ENCODE assay signal across 1 cellular context in the genomic region with DNA sequence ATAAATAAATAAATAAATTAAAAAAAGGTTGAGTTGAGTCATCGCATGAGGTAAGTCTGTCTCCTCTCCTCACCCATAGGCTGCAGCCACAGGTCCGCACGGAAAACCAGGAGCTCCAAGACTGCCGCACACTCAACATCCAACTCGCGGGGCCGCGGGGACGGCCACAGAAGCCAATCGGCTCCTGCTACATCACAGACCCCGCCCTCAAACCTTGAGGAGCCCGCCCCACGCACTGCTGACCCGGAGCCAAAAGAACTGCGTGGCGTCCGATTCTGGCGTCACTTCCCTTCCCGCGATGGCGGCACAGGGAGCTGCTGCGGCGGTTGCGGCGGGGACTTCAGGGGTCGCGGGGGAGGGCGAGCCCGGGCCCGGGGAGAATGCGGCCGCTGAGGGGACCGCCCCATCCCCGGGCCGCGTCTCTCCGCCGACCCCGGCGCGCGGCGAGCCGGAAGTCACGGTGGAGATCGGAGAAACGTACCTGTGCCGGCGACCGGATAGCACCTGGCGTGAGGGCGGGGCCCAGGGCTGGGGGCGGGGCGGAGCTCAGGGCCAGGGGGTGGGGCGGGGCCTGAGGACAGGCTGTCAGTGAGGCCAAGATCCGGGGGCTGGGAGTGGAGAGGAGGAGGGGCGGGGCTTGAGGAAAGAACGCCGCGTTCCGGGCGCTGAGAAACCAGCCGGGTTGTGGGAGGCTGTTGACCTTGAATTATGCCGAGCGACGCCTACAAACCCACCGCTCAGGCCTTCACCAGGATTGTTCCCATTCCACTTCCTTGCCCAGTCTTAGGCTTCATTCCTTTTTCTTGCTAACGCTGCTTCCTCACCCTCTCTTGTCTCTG.
A peak's percentile ranks its signal among the peaks of the same experiment; 100 is the strongest.
TF ChIP-seq lines count a peak whose summit lies in the region.

A gene (plus strand): TSS at position 281 of the 839 bp plus-strand sequence. CDS start 18 bp downstream, at position 299.

TF ChIP-seq in HepG2, 621 proteins besides CTCF, POLR2A, EP300 and RAD21 (continued from another document and continues in another):
- TF ChIP-seq, protein P1, sequence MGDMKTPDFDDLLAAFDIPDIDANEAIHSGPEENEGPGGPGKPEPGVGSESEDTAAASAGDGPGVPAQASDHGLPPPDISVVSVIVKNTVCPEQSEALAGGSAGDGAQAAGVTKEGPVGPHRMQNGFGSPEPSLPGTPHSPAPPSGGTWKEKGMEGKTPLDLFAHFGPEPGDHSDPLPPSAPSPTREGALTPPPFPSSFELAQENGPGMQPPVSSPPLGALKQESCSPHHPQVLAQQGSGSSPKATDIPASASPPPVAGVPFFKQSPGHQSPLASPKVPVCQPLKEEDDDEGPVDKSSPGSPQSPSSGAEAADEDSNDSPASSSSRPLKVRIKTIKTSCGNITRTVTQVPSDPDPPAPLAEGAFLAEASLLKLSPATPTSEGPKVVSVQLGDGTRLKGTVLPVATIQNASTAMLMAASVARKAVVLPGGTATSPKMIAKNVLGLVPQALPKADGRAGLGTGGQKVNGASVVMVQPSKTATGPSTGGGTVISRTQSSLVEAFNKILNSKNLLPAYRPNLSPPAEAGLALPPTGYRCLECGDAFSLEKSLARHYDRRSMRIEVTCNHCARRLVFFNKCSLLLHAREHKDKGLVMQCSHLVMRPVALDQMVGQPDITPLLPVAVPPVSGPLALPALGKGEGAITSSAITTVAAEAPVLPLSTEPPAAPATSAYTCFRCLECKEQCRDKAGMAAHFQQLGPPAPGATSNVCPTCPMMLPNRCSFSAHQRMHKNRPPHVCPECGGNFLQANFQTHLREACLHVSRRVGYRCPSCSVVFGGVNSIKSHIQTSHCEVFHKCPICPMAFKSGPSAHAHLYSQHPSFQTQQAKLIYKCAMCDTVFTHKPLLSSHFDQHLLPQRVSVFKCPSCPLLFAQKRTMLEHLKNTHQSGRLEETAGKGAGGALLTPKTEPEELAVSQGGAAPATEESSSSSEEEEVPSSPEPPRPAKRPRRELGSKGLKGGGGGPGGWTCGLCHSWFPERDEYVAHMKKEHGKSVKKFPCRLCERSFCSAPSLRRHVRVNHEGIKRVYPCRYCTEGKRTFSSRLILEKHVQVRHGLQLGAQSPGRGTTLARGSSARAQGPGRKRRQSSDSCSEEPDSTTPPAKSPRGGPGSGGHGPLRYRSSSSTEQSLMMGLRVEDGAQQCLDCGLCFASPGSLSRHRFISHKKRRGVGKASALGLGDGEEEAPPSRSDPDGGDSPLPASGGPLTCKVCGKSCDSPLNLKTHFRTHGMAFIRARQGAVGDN (CRISPR knock-in tag; IDR thresholded peaks at IDR 0.05) = peak; percentile 88
- TF ChIP-seq HNRNPLL (IDR thresholded peaks at IDR 0.05; ENCODE audit: low read depth, low read length, poor library complexity, severe bottlenecking) = peak; percentile 73
- TF ChIP-seq, protein P2, sequence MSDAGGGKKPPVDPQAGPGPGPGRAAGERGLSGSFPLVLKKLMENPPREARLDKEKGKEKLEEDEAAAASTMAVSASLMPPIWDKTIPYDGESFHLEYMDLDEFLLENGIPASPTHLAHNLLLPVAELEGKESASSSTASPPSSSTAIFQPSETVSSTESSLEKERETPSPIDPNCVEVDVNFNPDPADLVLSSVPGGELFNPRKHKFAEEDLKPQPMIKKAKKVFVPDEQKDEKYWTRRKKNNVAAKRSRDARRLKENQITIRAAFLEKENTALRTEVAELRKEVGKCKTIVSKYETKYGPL (CRISPR knock-in tag; IDR thresholded peaks at IDR 0.05) = no peak
- TF ChIP-seq XBP1 (CRISPR knock-in tag; IDR thresholded peaks at IDR 0.05) = no peak
- no peak for TF ChIP-seq TBP (CRISPR knock-in tag; IDR thresholded peaks at IDR 0.05)
- TF ChIP-seq, protein P3, sequence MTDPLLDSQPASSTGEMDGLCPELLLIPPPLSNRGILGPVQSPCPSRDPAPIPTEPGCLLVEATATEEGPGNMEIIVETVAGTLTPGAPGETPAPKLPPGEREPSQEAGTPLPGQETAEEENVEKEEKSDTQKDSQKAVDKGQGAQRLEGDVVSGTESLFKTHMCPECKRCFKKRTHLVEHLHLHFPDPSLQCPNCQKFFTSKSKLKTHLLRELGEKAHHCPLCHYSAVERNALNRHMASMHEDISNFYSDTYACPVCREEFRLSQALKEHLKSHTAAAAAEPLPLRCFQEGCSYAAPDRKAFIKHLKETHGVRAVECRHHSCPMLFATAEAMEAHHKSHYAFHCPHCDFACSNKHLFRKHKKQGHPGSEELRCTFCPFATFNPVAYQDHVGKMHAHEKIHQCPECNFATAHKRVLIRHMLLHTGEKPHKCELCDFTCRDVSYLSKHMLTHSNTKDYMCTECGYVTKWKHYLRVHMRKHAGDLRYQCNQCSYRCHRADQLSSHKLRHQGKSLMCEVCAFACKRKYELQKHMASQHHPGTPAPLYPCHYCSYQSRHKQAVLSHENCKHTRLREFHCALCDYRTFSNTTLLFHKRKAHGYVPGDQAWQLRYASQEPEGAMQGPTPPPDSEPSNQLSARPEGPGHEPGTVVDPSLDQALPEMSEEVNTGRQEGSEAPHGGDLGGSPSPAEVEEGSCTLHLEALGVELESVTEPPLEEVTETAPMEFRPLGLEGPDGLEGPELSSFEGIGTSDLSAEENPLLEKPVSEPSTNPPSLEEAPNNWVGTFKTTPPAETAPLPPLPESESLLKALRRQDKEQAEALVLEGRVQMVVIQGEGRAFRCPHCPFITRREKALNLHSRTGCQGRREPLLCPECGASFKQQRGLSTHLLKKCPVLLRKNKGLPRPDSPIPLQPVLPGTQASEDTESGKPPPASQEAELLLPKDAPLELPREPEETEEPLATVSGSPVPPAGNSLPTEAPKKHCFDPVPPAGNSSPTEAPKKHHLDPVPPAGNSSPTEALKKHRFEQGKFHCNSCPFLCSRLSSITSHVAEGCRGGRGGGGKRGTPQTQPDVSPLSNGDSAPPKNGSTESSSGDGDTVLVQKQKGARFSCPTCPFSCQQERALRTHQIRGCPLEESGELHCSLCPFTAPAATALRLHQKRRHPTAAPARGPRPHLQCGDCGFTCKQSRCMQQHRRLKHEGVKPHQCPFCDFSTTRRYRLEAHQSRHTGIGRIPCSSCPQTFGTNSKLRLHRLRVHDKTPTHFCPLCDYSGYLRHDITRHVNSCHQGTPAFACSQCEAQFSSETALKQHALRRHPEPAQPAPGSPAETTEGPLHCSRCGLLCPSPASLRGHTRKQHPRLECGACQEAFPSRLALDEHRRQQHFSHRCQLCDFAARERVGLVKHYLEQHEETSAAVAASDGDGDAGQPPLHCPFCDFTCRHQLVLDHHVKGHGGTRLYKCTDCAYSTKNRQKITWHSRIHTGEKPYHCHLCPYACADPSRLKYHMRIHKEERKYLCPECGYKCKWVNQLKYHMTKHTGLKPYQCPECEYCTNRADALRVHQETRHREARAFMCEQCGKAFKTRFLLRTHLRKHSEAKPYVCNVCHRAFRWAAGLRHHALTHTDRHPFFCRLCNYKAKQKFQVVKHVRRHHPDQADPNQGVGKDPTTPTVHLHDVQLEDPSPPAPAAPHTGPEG (CRISPR knock-in tag; IDR thresholded peaks at IDR 0.05) = 0 out of 2 replicates have a peak, but pooled peaks have one; percentile 64
- peak; percentile 6 for TF ChIP-seq MEIS2 (CRISPR knock-in tag; IDR thresholded peaks at IDR 0.05)
- TF ChIP-seq, protein P4, sequence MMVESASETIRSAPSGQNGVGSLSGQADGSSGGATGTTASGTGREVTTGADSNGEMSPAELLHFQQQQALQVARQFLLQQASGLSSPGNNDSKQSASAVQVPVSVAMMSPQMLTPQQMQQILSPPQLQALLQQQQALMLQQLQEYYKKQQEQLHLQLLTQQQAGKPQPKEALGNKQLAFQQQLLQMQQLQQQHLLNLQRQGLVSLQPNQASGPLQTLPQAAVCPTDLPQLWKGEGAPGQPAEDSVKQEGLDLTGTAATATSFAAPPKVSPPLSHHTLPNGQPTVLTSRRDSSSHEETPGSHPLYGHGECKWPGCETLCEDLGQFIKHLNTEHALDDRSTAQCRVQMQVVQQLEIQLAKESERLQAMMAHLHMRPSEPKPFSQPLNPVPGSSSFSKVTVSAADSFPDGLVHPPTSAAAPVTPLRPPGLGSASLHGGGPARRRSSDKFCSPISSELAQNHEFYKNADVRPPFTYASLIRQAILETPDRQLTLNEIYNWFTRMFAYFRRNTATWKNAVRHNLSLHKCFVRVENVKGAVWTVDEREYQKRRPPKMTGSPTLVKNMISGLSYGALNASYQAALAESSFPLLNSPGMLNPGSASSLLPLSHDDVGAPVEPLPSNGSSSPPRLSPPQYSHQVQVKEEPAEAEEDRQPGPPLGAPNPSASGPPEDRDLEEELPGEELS (CRISPR knock-in tag; IDR thresholded peaks at IDR 0.05) = peak; percentile 25; the same call in 1 of the 2 replicates
- TF ChIP-seq ZNF749 (CRISPR knock-in tag; IDR thresholded peaks at IDR 0.05; ENCODE audit: borderline replicate concordance) = peak; percentile 53; the same call in 1 of the 2 replicates
- TF ChIP-seq, protein P5, sequence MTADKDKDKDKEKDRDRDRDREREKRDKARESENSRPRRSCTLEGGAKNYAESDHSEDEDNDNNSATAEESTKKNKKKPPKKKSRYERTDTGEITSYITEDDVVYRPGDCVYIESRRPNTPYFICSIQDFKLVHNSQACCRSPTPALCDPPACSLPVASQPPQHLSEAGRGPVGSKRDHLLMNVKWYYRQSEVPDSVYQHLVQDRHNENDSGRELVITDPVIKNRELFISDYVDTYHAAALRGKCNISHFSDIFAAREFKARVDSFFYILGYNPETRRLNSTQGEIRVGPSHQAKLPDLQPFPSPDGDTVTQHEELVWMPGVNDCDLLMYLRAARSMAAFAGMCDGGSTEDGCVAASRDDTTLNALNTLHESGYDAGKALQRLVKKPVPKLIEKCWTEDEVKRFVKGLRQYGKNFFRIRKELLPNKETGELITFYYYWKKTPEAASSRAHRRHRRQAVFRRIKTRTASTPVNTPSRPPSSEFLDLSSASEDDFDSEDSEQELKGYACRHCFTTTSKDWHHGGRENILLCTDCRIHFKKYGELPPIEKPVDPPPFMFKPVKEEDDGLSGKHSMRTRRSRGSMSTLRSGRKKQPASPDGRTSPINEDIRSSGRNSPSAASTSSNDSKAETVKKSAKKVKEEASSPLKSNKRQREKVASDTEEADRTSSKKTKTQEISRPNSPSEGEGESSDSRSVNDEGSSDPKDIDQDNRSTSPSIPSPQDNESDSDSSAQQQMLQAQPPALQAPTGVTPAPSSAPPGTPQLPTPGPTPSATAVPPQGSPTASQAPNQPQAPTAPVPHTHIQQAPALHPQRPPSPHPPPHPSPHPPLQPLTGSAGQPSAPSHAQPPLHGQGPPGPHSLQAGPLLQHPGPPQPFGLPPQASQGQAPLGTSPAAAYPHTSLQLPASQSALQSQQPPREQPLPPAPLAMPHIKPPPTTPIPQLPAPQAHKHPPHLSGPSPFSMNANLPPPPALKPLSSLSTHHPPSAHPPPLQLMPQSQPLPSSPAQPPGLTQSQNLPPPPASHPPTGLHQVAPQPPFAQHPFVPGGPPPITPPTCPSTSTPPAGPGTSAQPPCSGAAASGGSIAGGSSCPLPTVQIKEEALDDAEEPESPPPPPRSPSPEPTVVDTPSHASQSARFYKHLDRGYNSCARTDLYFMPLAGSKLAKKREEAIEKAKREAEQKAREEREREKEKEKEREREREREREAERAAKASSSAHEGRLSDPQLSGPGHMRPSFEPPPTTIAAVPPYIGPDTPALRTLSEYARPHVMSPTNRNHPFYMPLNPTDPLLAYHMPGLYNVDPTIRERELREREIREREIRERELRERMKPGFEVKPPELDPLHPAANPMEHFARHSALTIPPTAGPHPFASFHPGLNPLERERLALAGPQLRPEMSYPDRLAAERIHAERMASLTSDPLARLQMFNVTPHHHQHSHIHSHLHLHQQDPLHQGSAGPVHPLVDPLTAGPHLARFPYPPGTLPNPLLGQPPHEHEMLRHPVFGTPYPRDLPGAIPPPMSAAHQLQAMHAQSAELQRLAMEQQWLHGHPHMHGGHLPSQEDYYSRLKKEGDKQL (CRISPR knock-in tag; IDR thresholded peaks at IDR 0.05; ENCODE audit: low read depth) = peak; percentile 38; the same call in 1 of the 2 replicates
- TF ChIP-seq, protein P6, sequence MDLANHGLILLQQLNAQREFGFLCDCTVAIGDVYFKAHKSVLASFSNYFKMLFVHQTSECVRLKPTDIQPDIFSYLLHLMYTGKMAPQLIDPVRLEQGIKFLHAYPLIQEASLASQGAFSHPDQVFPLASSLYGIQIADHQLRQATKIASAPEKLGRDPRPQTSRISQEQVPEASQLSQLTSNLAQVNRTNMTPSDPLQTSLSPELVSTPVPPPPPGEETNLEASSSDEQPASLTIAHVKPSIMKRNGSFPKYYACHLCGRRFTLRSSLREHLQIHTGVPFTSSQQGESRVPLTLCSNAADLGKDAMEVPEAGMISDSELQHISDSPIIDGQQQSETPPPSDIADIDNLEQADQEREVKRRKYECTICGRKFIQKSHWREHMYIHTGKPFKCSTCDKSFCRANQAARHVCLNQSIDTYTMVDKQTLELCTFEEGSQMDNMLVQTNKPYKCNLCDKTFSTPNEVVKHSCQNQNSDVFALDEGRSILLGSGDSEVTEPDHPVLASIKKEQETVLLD (CRISPR knock-in tag; IDR thresholded peaks at IDR 0.05; ENCODE audit: low read depth) = peak; percentile 97
- peak; percentile 41 for TF ChIP-seq TBL1XR1 (IDR thresholded peaks at IDR 0.05; ENCODE audit: borderline replicate concordance, low read length, partially characterized antibody)
- TF ChIP-seq ZNF563 (CRISPR knock-in tag; IDR thresholded peaks at IDR 0.05) = peak; percentile 70; the same call in 1 of the 2 replicates
- TF ChIP-seq ZNF678 (CRISPR knock-in tag; IDR thresholded peaks at IDR 0.05) = no peak
- no peak; the same call in 1 of the 2 replicates for TF ChIP-seq NFATC3 (CRISPR knock-in tag; IDR thresholded peaks at IDR 0.05)
- peak; percentile 98 for TF ChIP-seq ZNF501 (CRISPR knock-in tag; IDR thresholded peaks at IDR 0.05)
- no peak for TF ChIP-seq ZNF383 (CRISPR knock-in tag; IDR thresholded peaks at IDR 0.05; ENCODE audit: borderline replicate concordance)
- TF ChIP-seq KLF6 (CRISPR knock-in tag; IDR thresholded peaks at IDR 0.05) = peak; percentile 92; the same call in 1 of the 2 replicates
- no peak for TF ChIP-seq EHMT2 (IDR thresholded peaks at IDR 0.05; ENCODE audit: borderline replicate concordance, low read depth, low read length)
- peak; percentile 95 for TF ChIP-seq POLR2AphosphoS5 (IDR thresholded peaks at IDR 0.05; ENCODE audit: low read depth, low read length)
- TF ChIP-seq, protein P7, sequence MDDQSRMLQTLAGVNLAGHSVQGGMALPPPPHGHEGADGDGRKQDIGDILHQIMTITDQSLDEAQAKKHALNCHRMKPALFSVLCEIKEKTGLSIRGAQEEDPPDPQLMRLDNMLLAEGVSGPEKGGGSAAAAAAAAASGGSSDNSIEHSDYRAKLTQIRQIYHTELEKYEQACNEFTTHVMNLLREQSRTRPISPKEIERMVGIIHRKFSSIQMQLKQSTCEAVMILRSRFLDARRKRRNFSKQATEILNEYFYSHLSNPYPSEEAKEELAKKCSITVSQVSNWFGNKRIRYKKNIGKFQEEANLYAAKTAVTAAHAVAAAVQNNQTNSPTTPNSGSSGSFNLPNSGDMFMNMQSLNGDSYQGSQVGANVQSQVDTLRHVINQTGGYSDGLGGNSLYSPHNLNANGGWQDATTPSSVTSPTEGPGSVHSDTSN (CRISPR knock-in tag; IDR thresholded peaks at IDR 0.05; ENCODE audit: borderline replicate concordance) = no peak
- no peak; the same call in 1 of the 2 replicates for TF ChIP-seq MYNN (CRISPR knock-in tag; IDR thresholded peaks at IDR 0.05; ENCODE audit: low read depth)
- TF ChIP-seq ZSCAN9 (CRISPR knock-in tag; IDR thresholded peaks at IDR 0.05; ENCODE audit: borderline replicate concordance) = 0 out of 2 replicates have a peak, but pooled peaks have one; percentile 73
- TF ChIP-seq, protein P8, sequence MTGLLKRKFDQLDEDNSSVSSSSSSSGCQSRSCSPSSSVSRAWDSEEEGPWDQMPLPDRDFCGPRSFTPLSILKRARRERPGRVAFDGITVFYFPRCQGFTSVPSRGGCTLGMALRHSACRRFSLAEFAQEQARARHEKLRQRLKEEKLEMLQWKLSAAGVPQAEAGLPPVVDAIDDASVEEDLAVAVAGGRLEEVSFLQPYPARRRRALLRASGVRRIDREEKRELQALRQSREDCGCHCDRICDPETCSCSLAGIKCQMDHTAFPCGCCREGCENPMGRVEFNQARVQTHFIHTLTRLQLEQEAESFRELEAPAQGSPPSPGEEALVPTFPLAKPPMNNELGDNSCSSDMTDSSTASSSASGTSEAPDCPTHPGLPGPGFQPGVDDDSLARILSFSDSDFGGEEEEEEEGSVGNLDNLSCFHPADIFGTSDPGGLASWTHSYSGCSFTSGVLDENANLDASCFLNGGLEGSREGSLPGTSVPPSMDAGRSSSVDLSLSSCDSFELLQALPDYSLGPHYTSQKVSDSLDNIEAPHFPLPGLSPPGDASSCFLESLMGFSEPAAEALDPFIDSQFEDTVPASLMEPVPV (CRISPR knock-in tag; IDR thresholded peaks at IDR 0.05) = peak; percentile 81
